Comparison of ENCODE assay signal across 2 cellular contexts in genomic region chr6:27545271-27546046, GRCh38.
TF ChIP-seq lines count a peak whose summit lies in the region.

No MANE protein-coding gene starts in this region.

TF ChIP-seq in A549, 52 proteins besides CTCF, POLR2A, EP300 and RAD21 (continued from another document and continues in another):
- no peak for TF ChIP-seq ATOH8 (CRISPR knock-in tag; IDR thresholded peaks at IDR 0.05; ENCODE audit: low read depth)
- TF ChIP-seq NR3C1 (IDR thresholded peaks at IDR 0.05), result no peak
- TF ChIP-seq RNF2 (IDR thresholded peaks at IDR 0.05; ENCODE audit: borderline replicate concordance, low read depth), result no peak; the same call in 1 of the 2 replicates
- peak in 1 of 2 experiments; percentile 19; a peak in 2 of 5 replicates for TF ChIP-seq JUN (IDR thresholded peaks at IDR 0.05)
- TF ChIP-seq KDM5A (IDR thresholded peaks at IDR 0.05), result no peak
- TF ChIP-seq USF2 (IDR thresholded peaks at IDR 0.05), result no peak
- TF ChIP-seq RARB (CRISPR knock-in tag; IDR thresholded peaks at IDR 0.05), result no peak
- TF ChIP-seq TFCP2L1 (CRISPR knock-in tag; IDR thresholded peaks at IDR 0.05), result no peak
- no peak for TF ChIP-seq FOSL2 (IDR thresholded peaks at IDR 0.05)
- no peak for TF ChIP-seq FOSL2 (CRISPR knock-in tag; IDR thresholded peaks at IDR 0.05)
- TF ChIP-seq RCOR1 (IDR thresholded peaks at IDR 0.05; ENCODE audit: low read depth, low read length), result no peak
- no peak for TF ChIP-seq ELK1 (IDR thresholded peaks at IDR 0.05; ENCODE audit: low read depth, low read length)
- no peak for TF ChIP-seq CHD2 (IDR thresholded peaks at IDR 0.05; ENCODE audit: low read length, partially characterized antibody)
- TF ChIP-seq SREBF2 (IDR thresholded peaks at IDR 0.05), result peak; percentile 72
- TF ChIP-seq CEBPB (IDR thresholded peaks at IDR 0.05), result peak in 1 of 2 experiments; percentile 47; a peak in 1 of 4 replicates
- no peak for TF ChIP-seq HDAC2 (IDR thresholded peaks at IDR 0.05)
- no peak for TF ChIP-seq MAFK (IDR thresholded peaks at IDR 0.05; ENCODE audit: partially characterized antibody)
- TF ChIP-seq GATA3 (IDR thresholded peaks at IDR 0.05; ENCODE audit: borderline replicate concordance), result no peak; the same call in 1 of the 2 replicates
- no peak for TF ChIP-seq NFE2L2 (conservative IDR thresholded peaks at IDR 0.05; ENCODE audit: low read length)
- peak; percentile 39 for TF ChIP-seq MAX (IDR thresholded peaks at IDR 0.05)
- no peak for TF ChIP-seq POLR2AphosphoS2 (conservative IDR thresholded peaks at IDR 0.05; ENCODE audit: low read length)
- no peak for TF ChIP-seq ZC3H11A (IDR thresholded peaks at IDR 0.05)
- no peak for TF ChIP-seq MAZ (IDR thresholded peaks at IDR 0.05; ENCODE audit: borderline replicate concordance, low read depth, low read length)
- no peak for TF ChIP-seq FOSB (CRISPR knock-in tag; IDR thresholded peaks at IDR 0.05)
- no peak for TF ChIP-seq HES2 (IDR thresholded peaks at IDR 0.05)
- TF ChIP-seq MYC (IDR thresholded peaks at IDR 0.05; ENCODE audit: borderline replicate concordance, low read length), result no peak
- no peak for TF ChIP-seq HOXA7 (CRISPR knock-in tag; IDR thresholded peaks at IDR 0.05)
- no peak for TF ChIP-seq SMC3 (IDR thresholded peaks at IDR 0.05)
- no peak for TF ChIP-seq KDM1A (IDR thresholded peaks at IDR 0.05; ENCODE audit: low read depth)
- no peak for TF ChIP-seq ESRRA (IDR thresholded peaks at IDR 0.05; ENCODE audit: borderline replicate concordance, low read length)
- no peak for TF ChIP-seq NPAS2 (CRISPR knock-in tag; IDR thresholded peaks at IDR 0.05; ENCODE audit: borderline replicate concordance)
- TF ChIP-seq E2F6 (IDR thresholded peaks at IDR 0.05; ENCODE audit: borderline replicate concordance, low read depth), result 0 out of 2 replicates have a peak, but pooled peaks have one; percentile 22
- no peak for TF ChIP-seq RFX5 (IDR thresholded peaks at IDR 0.05)
- no peak for TF ChIP-seq BCL3 (IDR thresholded peaks at IDR 0.05)

TF ChIP-seq in SK-N-SH treated with all-trans-retinoic acid at 6 μM for 48 hours, 23 proteins besides CTCF, POLR2A, EP300 and RAD21 (continued from another document):
- TF ChIP-seq TSHZ2 (CRISPR knock-in tag; IDR thresholded peaks at IDR 0.05), result no peak
- TF ChIP-seq GLIS3 (CRISPR knock-in tag; IDR thresholded peaks at IDR 0.05), result no peak
- TF ChIP-seq TOX (CRISPR knock-in tag; IDR thresholded peaks at IDR 0.05; ENCODE audit: borderline replicate concordance), result no peak
